Comparison of ENCODE assay signal across 8 cellular contexts in the genomic region with DNA sequence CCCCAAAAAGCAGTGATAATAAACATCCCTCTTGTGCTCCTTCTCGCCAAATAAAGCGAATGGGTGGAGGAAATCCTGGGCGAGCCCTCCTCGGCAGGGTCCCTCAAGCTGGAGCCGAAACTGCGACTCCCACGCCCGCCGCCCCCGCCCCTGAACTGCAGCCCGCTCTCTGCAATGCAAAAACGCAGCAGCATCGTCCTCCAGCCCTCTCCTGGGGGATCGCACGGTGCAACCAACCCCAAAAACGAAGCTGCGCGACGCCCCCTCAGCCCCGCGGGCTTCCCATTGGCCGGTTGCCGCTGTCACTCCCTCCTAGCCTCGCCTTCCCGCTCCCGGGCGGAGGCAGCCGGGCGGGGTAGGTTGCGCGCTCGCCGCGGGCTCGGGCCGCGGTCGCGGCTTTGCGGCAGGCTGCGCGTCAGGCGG. TPM values are rescaled to one million over a fixed set of nuclear protein-coding genes. Genes with fewer than 3 reads are reported as not detected.
DNase-seq lines count a peak whose midpoint lies in the region; ATAC-seq and TF ChIP-seq lines count a peak whose summit lies in the region.

A gene with protein sequence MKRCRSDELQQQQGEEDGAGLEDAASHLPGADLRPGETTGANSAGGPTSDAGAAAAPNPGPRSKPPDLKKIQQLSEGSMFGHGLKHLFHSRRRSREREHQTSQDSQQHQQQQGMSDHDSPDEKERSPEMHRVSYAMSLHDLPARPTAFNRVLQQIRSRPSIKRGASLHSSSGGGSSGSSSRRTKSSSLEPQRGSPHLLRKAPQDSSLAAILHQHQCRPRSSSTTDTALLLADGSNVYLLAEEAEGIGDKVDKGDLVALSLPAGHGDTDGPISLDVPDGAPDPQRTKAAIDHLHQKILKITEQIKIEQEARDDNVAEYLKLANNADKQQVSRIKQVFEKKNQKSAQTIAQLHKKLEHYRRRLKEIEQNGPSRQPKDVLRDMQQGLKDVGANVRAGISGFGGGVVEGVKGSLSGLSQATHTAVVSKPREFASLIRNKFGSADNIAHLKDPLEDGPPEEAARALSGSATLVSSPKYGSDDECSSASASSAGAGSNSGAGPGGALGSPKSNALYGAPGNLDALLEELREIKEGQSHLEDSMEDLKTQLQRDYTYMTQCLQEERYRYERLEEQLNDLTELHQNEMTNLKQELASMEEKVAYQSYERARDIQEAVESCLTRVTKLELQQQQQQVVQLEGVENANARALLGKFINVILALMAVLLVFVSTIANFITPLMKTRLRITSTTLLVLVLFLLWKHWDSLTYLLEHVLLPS (plus strand): TSS at position 363 of the 423 bp plus-strand sequence. CDS start 619 bp downstream, outside the sequence.

- no peak for DNase-seq in CD14-positive monocyte (ENCODE audit: low spot score)
- DNase-seq in NAMALWA (ENCODE audit: low spot score) = peak; percentile 93
- DNase-seq in SK-MEL-5 (ENCODE audit: low read depth, low spot score) = peak; percentile 88
- DNase-seq in activated naive CD4-positive, alpha-beta T cell (lab: John Stamatoyannopoulos, UW) = peak; percentile 46 to 73 (median 58)
- DNase-seq in foreskin keratinocyte = peak in 1 of 2 donors; percentile 64

- no peak for TF ChIP-seq CTCF in CD14-positive monocyte (IDR thresholded peaks at IDR 0.05)
- no peak for TF ChIP-seq CTCF in foreskin keratinocyte (conservative IDR thresholded peaks at IDR 0.05)
- TF ChIP-seq CTCF in neural cell (IDR thresholded peaks at IDR 0.05; ENCODE audit: poor library complexity, severe bottlenecking) = no peak

- H3K4me2 ChIP-seq in neural cell (ENCODE audit: low read length) = peak within 1 kb of the TSS; percentile 82

- ATAC-seq in GM21723 (IDR thresholded peaks at IDR 0.05; ENCODE audit: unreplicated experiment) = peak; percentile 82
- ATAC-seq in foreskin keratinocyte = peak; percentile 72

- no peak within 1 kb of the TSS for H3K27ac ChIP-seq in foreskin keratinocyte
- H3K27ac ChIP-seq in neural cell (ENCODE audit: low read length) = peak within 1 kb of the TSS; percentile 51

- H3K4me1 ChIP-seq in foreskin keratinocyte = peaks cover 13% of the 10 kb centered on the region

- H2AFZ ChIP-seq in neural cell (ENCODE audit: low read depth, low read length) = peak within 1 kb of the TSS; percentile 80

- H3K27me3 ChIP-seq in foreskin keratinocyte (no peaks in the 10 kb centered on the region), neural cell (ENCODE audit: insufficient read depth, low read depth, low read length) (no peaks in the 10 kb centered on the region)

- H3K79me2 ChIP-seq in neural cell (replicated peaks; ENCODE audit: insufficient read depth, low read length) = peaks cover 3% of the 10 kb centered on the region

- H3K27me3 Mint-ChIP-seq in CD14-positive monocyte (ENCODE audit: low read depth in 3 of 3) = peaks cover 46 to 50% (median 47%) of the 10 kb centered on the region in 3 donors
- H3K27me3 Mint-ChIP-seq in stimulated activated naive CD8-positive, alpha-beta T cell treated with anti-CD3 and anti-CD28 coated beads, Interleukin-15, Interleukin-2, amounts not matched to agents 100 ng/mL and 50 ng/mL, for 24 hours = peaks cover 26% of the 10 kb centered on the region

- no peaks in the 10 kb centered on the region for H3K9me2 ChIP-seq in neural cell (ENCODE audit: insufficient read depth, low read length)

- H3K36me3 Mint-ChIP-seq in CD14-positive monocyte = peaks cover 3% of the 10 kb centered on the region in 2 donors
- H3K36me3 Mint-ChIP-seq in stimulated activated naive CD8-positive, alpha-beta T cell treated with anti-CD3 and anti-CD28 coated beads, Interleukin-15, Interleukin-2, amounts not matched to agents 100 ng/mL and 50 ng/mL, for 24 hours (ENCODE audit: low read depth) = no peaks in the 10 kb centered on the region

- H3K4me3 Mint-ChIP-seq in CD14-positive monocyte = peak within 1 kb of the TSS; percentile 81 to 96
- H3K4me3 Mint-ChIP-seq in stimulated activated naive CD8-positive, alpha-beta T cell treated with anti-CD3 and anti-CD28 coated beads, Interleukin-15, Interleukin-2, amounts not matched to agents 100 ng/mL and 50 ng/mL, for 24 hours = peak within 1 kb of the TSS; percentile 93

- H3K9ac ChIP-seq in neural cell (ENCODE audit: low read length) = peak within 1 kb of the TSS; percentile 72

- no peak for TF ChIP-seq RAD21 in neural cell (conservative IDR thresholded peaks at IDR 0.05)

- intact Hi-C loops in CD14-positive monocyte (cut with micrococcal nuclease) = no loop called here

- peak within 1 kb of the TSS; percentile 82 for H3K4me3 ChIP-seq in neural cell (ENCODE audit: low read length)

- peaks cover 35% of the 10 kb centered on the region for H3K4me1 Mint-ChIP-seq in CD14-positive monocyte
- peaks cover 47% of the 10 kb centered on the region for H3K4me1 Mint-ChIP-seq in stimulated activated naive CD8-positive, alpha-beta T cell treated with anti-CD3 and anti-CD28 coated beads, Interleukin-15, Interleukin-2, amounts not matched to agents 100 ng/mL and 50 ng/mL, for 24 hours (ENCODE audit: low read depth)

- H3K27ac Mint-ChIP-seq in CD14-positive monocyte = peak within 1 kb of the TSS in 2 of 7 donors; percentile 30 to 40
- peak within 1 kb of the TSS; percentile 80 for H3K27ac Mint-ChIP-seq in stimulated activated naive CD8-positive, alpha-beta T cell treated with anti-CD3 and anti-CD28 coated beads, Interleukin-15, Interleukin-2, amounts not matched to agents 100 ng/mL and 50 ng/mL, for 24 hours

- no peaks in the 10 kb centered on the region for H3K36me3 ChIP-seq in neural cell (ENCODE audit: insufficient read depth, low read length)

- no peaks in the 10 kb centered on the region for H3F3A ChIP-seq in neural cell (ENCODE audit: insufficient read depth, low read length, poor library complexity, severe bottlenecking)

- H3K9me3 ChIP-seq in neural cell (ENCODE audit: low read length) = no peaks in the 10 kb centered on the region

- H4K20me1 ChIP-seq in neural cell (ENCODE audit: insufficient read depth) = no peaks in the 10 kb centered on the region

- TF ChIP-seq EP300 in neural cell (conservative IDR thresholded peaks at IDR 0.05; ENCODE audit: poor library complexity, severe bottlenecking) = no peak

- in situ Hi-C loops in SK-MEL-5 (cut with HindIII; ENCODE audit: low pct_unique_long_range_greater_than_20kb, low sequenced_read_pairs) = no loop called here

- peaks cover 0 to 14% (median 4%) of the 10 kb centered on the region in 7 donors for H3K9me3 Mint-ChIP-seq in CD14-positive monocyte
- no peaks in the 10 kb centered on the region for H3K9me3 Mint-ChIP-seq in stimulated activated naive CD8-positive, alpha-beta T cell treated with anti-CD3 and anti-CD28 coated beads, Interleukin-15, Interleukin-2, amounts not matched to agents 100 ng/mL and 50 ng/mL, for 24 hours

TF ChIP-seq in neural cell, 6 proteins besides CTCF, POLR2A, EP300 and RAD21:
- TF ChIP-seq, protein P1, sequence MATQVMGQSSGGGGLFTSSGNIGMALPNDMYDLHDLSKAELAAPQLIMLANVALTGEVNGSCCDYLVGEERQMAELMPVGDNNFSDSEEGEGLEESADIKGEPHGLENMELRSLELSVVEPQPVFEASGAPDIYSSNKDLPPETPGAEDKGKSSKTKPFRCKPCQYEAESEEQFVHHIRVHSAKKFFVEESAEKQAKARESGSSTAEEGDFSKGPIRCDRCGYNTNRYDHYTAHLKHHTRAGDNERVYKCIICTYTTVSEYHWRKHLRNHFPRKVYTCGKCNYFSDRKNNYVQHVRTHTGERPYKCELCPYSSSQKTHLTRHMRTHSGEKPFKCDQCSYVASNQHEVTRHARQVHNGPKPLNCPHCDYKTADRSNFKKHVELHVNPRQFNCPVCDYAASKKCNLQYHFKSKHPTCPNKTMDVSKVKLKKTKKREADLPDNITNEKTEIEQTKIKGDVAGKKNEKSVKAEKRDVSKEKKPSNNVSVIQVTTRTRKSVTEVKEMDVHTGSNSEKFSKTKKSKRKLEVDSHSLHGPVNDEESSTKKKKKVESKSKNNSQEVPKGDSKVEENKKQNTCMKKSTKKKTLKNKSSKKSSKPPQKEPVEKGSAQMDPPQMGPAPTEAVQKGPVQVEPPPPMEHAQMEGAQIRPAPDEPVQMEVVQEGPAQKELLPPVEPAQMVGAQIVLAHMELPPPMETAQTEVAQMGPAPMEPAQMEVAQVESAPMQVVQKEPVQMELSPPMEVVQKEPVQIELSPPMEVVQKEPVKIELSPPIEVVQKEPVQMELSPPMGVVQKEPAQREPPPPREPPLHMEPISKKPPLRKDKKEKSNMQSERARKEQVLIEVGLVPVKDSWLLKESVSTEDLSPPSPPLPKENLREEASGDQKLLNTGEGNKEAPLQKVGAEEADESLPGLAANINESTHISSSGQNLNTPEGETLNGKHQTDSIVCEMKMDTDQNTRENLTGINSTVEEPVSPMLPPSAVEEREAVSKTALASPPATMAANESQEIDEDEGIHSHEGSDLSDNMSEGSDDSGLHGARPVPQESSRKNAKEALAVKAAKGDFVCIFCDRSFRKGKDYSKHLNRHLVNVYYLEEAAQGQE (IDR thresholded peaks at IDR 0.05; ENCODE audit: borderline replicate concordance) = no peak
- TF ChIP-seq MXI1 (conservative IDR thresholded peaks at IDR 0.05; ENCODE audit: poor library complexity, severe bottlenecking) = peak; percentile 49
- TF ChIP-seq EZH2 (IDR thresholded peaks at IDR 0.05; ENCODE audit: borderline replicate concordance, insufficient read depth, low read length, poor library complexity, severe bottlenecking) = no peak
- peak; percentile 63 for TF ChIP-seq POLR2AphosphoS5 (IDR thresholded peaks at IDR 0.05)
- TF ChIP-seq SMC3 (conservative IDR thresholded peaks at IDR 0.05; ENCODE audit: poor library complexity) = no peak

RNA-seq across cellular contexts. Expression of the gene that starts here (rescaled TPM):
- under 1 TPM in 1 of 2 donors, not detected in 1; 0.27 TPM for polyA plus RNA-seq in CD14-positive monocyte
- total RNA-seq in SK-MEL-5 (2014; rRNA removed; shearing (Covaris generic)) = 22.1 and 26.5 TPM in 2 replicates
- 21.4 and 31.7 TPM in 2 replicates for polyA plus RNA-seq in SK-MEL-5 (2015; cell fraction: cytosol; rRNA removed)
- 17.6 and 26.0 TPM in 2 replicates for polyA plus RNA-seq in SK-MEL-5 (2015; cell fraction: nucleus; rRNA removed)
- total RNA-seq in foreskin keratinocyte = 1.7 and 1.8 TPM in 2 replicates
- 1.4 and 1.5 TPM in 2 replicates for polyA plus RNA-seq in foreskin keratinocyte
- polyA plus RNA-seq in neural cell = 32.2 and 34.4 TPM in 2 replicates
- polyA minus RNA-seq in neural cell = 55.5 and 61.8 TPM in 2 replicates

Comparison
In these comparisons a context has a peak if more than half of its experiments do, and no peak if none do; other contexts are left out.
1. RNA of the gene that starts here (polyA plus RNA-seq): 32.2 to 34.4 TPM in neural cell; 1.4 to 1.5 TPM in foreskin keratinocyte and 0.27 TPM in CD14-positive monocyte; every median in the first group is over 10 times any median in the second.